25 cellular contexts compared by ENCODE assay signal in the genomic region with DNA sequence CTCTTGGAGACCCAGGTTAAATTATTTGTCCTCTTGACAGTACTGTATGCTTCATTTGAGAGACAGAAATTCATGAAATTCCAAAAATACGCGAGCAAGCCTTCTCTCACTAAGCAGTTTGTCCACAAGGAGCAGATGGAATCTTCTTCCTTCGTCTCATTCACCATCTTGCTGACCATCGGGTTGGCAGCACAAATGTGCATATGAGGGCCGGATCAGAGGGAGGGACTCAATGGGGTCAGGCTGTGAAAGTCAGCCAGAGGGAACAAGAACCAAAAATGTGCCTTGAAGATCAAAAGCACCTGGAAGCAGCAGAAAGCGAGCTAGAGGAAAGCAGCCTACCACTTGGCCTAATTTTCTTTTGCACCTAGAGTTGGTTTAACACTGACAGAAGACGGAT. TPM values are rescaled to one million over a fixed set of nuclear protein-coding genes. Genes with fewer than 3 reads are reported as not detected.
DNase-seq lines count a peak whose midpoint lies in the region; ATAC-seq, FAIRE-seq and TF ChIP-seq lines count a peak whose summit lies in the region.
"Had no signal": no experiment of that assay in that cellular context is flagged by ENCODE, and none has a peak within 500 bp of the region (broad histone marks: within the 10 kb centered on the region; RNA-seq: fewer than 3 reads in every experiment).

No MANE protein-coding gene starts in this region.

- no peak for ATAC-seq in A549

- H3K9me3 ChIP-seq in A549 (no peaks in the 10 kb centered on the region), astrocyte (ENCODE audit: insufficient read depth, low read depth, low read length) (no peaks in the 10 kb centered on the region), mesenchymal stem cell (ENCODE audit: control insufficient read depth, low read length) (no peaks in the 10 kb centered on the region), sigmoid colon (no peaks in the 10 kb centered on the region), PC-9 (ENCODE audit: insufficient read depth, low read depth) (no peaks in the 10 kb centered on the region)
- H3K9me3 ChIP-seq: BE2C, HAP-1 had no signal

- H2AK5ac ChIP-seq in mesenchymal stem cell (ENCODE audit: low read length, severe bottlenecking) = no peak overlapping the region

- H3K36me3 ChIP-seq in astrocyte (ENCODE audit: insufficient read depth, low read length) (no peaks in the 10 kb centered on the region), mesenchymal stem cell (ENCODE audit: control insufficient read depth in 1 of 2, insufficient read depth in 2 of 2, low read depth in 1 of 2, low read length in 2 of 2) (no peaks in the 10 kb centered on the region), sigmoid colon (no peaks in the 10 kb centered on the region), H7 (replicated peaks; ENCODE audit: control insufficient read depth, insufficient read depth, low read length) (no peaks in the 10 kb centered on the region), PC-9 (ENCODE audit: low read depth) (no peaks in the 10 kb centered on the region)
- H3K36me3 ChIP-seq: BE2C; BLaER1 treated with 17β-estradiol and CSF1 and Interleukin-3, amounts not matched to agents 10 nM and 100 nM; HAP-1 had no signal

- H3K27me3 Mint-ChIP-seq in astrocyte (ENCODE audit: low read depth, unreplicated experiment) = no peaks in the 10 kb centered on the region
- no peaks in the 10 kb centered on the region for H3K27me3 Mint-ChIP-seq in osteocyte (ENCODE audit: unreplicated experiment)
- H3K27me3 Mint-ChIP-seq: CD4-positive, alpha-beta T cell had no signal

- H3K14ac ChIP-seq in mesenchymal stem cell (ENCODE audit: low read length in 2 of 2) = no peak overlapping the region

- H3K79me1 ChIP-seq in mesenchymal stem cell (replicated peaks; ENCODE audit: low read length, poor library complexity, severe bottlenecking) = peaks cover 8% of the 10 kb centered on the region

- no peaks in the 10 kb centered on the region for H3K27me3 ChIP-seq in astrocyte (ENCODE audit: insufficient read depth, low read length)
- H3K27me3 ChIP-seq in mesenchymal stem cell (ENCODE audit: control insufficient read depth in 1 of 2, insufficient read depth in 1 of 2, low read length in 2 of 2) = peaks cover 0 to 49% of the 10 kb centered on the region in 2 experiments
- H3K27me3 ChIP-seq in sigmoid colon = no peaks in the 10 kb centered on the region
- no peaks in the 10 kb centered on the region for H3K27me3 ChIP-seq in H7 (ENCODE audit: control insufficient read depth, insufficient read depth, low read length)
- H3K27me3 ChIP-seq in PC-9 (ENCODE audit: insufficient read depth, low read depth) = peaks cover 58% of the 10 kb centered on the region
- H3K27me3 ChIP-seq: BE2C had no signal

- TF ChIP-seq RAD21 in A549 (conservative IDR thresholded peaks at IDR 0.05 in 1 of 2, IDR thresholded peaks at IDR 0.05 in 1 of 2) = no peak

- H3K4ac ChIP-seq in mesenchymal stem cell (ENCODE audit: low read depth in 1 of 2, low read length in 2 of 2) = no peak overlapping the region

- H2AFZ ChIP-seq in astrocyte (ENCODE audit: low read depth, low read length) (no peak overlapping the region), mesenchymal stem cell (ENCODE audit: low read depth, low read length) (no peak overlapping the region), PC-9 (no peak overlapping the region)
- H2AFZ ChIP-seq: GM23248 had no signal

- peaks cover 5% of the 10 kb centered on the region for H3K36me3 Mint-ChIP-seq in astrocyte (ENCODE audit: low read depth, unreplicated experiment)
- H3K36me3 Mint-ChIP-seq in osteocyte (ENCODE audit: unreplicated experiment) = no peaks in the 10 kb centered on the region
- H3K36me3 Mint-ChIP-seq: CD14-positive monocyte; CD8-positive, alpha-beta memory T cell had no signal

- no peak overlapping the region for H2BK5ac ChIP-seq in mesenchymal stem cell (ENCODE audit: low read depth, low read length, poor library complexity, severe bottlenecking)

- H3K4me3 Mint-ChIP-seq in astrocyte (ENCODE audit: unreplicated experiment) (no peak overlapping the region), osteocyte (ENCODE audit: unreplicated experiment) (no peak overlapping the region)
- H3K4me3 Mint-ChIP-seq: CD14-positive monocyte; CD4-positive, alpha-beta T cell; CD8-positive, alpha-beta memory T cell; HFFc6 had no signal

- no peaks in the 10 kb centered on the region for H4K20me1 ChIP-seq in astrocyte (ENCODE audit: insufficient read depth, low read length)
- no peaks in the 10 kb centered on the region for H4K20me1 ChIP-seq in PC-9 (ENCODE audit: insufficient read depth)

- H3K4me2 ChIP-seq in A549 = no peak overlapping the region
- H3K4me2 ChIP-seq in astrocyte (ENCODE audit: low read length) = no peak overlapping the region
- H3K4me2 ChIP-seq in mesenchymal stem cell (ENCODE audit: low read length, poor library complexity, severe bottlenecking) = no peak overlapping the region
- H3K4me2 ChIP-seq in PC-9 = no peak overlapping the region
- H3K4me2 ChIP-seq: BLaER1 treated with 17β-estradiol and CSF1 and Interleukin-3, amounts not matched to agents 10 nM and 100 nM had no signal

- no peak overlapping the region for H2BK12ac ChIP-seq in mesenchymal stem cell (ENCODE audit: low read length in 2 of 2)

- H3K27ac ChIP-seq in A549 (no peak overlapping the region), astrocyte (ENCODE audit: low read depth, low read length) (no peak overlapping the region), mesenchymal stem cell (ENCODE audit: low read length, poor library complexity, severe bottlenecking) (no peak overlapping the region), sigmoid colon (no peak overlapping the region), PC-9 (no peak overlapping the region)
- H3K27ac ChIP-seq: 22Rv1; BLaER1 treated with 17β-estradiol and CSF1 and Interleukin-3, amounts not matched to agents 10 nM and 100 nM; GM23248 had no signal

- no peak overlapping the region for H4K91ac ChIP-seq in mesenchymal stem cell (ENCODE audit: low read length)

- H3K9me3 Mint-ChIP-seq in astrocyte (ENCODE audit: unreplicated experiment) (no peaks in the 10 kb centered on the region), osteocyte (ENCODE audit: unreplicated experiment) (peaks cover 11% of the 10 kb centered on the region)
- H3K9me3 Mint-ChIP-seq: CD4-positive, alpha-beta T cell; CD8-positive, alpha-beta memory T cell; HFFc6 had no signal

- peak overlapping the region; percentile 30 for H3K27ac Mint-ChIP-seq in astrocyte (ENCODE audit: unreplicated experiment)
- H3K27ac Mint-ChIP-seq in osteocyte (ENCODE audit: unreplicated experiment) = no peak overlapping the region
- H3K27ac Mint-ChIP-seq: CD14-positive monocyte; CD4-positive, alpha-beta T cell; HFFc6 had no signal

- CTCF ChIA-PET in A549 (lab: Yijun Ruan, JAX) (interaction anchor here (0.9 kb wide), 1 partner anchor 72 kb away, joined by 3 read pairs; no protein-coding TSS in a partner anchor), PC-9 (lab: Charles Lee) (no interaction called here)

- peaks cover 42% of the 10 kb centered on the region for H3K4me1 Mint-ChIP-seq in astrocyte (ENCODE audit: low read depth, unreplicated experiment)
- H3K4me1 Mint-ChIP-seq in osteocyte (ENCODE audit: unreplicated experiment) = peaks cover 6% of the 10 kb centered on the region
- H3K4me1 Mint-ChIP-seq: CD8-positive, alpha-beta memory T cell had no signal

- H2BK15ac ChIP-seq in mesenchymal stem cell (ENCODE audit: low read depth, poor library complexity, severe bottlenecking) = no peak overlapping the region

- H3K18ac ChIP-seq in mesenchymal stem cell (ENCODE audit: low read depth in 1 of 2, low read length in 2 of 2) = peak overlapping the region in 1 of 2 experiments; percentile 18

- H3K4me3 ChIP-seq in A549 = no peak overlapping the region
- no peak overlapping the region for H3K4me3 ChIP-seq in astrocyte (ENCODE audit: insufficient read depth, low read depth, low read length)
- no peak overlapping the region for H3K4me3 ChIP-seq in mesenchymal stem cell (ENCODE audit: insufficient read depth in 1 of 2, low read depth in 1 of 2, low read length in 2 of 2)
- no peak overlapping the region for H3K4me3 ChIP-seq in sigmoid colon
- no peak overlapping the region for H3K4me3 ChIP-seq in H7 (ENCODE audit: insufficient read depth, low read depth, low read length)
- H3K4me3 ChIP-seq in PC-9 = no peak overlapping the region
- H3K4me3 ChIP-seq: BLaER1 treated with 17β-estradiol and CSF1 and Interleukin-3, amounts not matched to agents 10 nM and 100 nM; GM23248; HAP-1 had no signal

- TF ChIP-seq POLR2A in A549 (IDR thresholded peaks at IDR 0.05; ENCODE audit: low read length) (no peak), sigmoid colon (IDR thresholded peaks at IDR 0.05) (no peak)

- peak overlapping the region; percentile 37 for H4K8ac ChIP-seq in mesenchymal stem cell (ENCODE audit: low read length)

- no peak for TF ChIP-seq EP300 in A549 (IDR thresholded peaks at IDR 0.05)
- no peak for TF ChIP-seq EP300 in sigmoid colon (IDR thresholded peaks at IDR 0.05)

- no peak overlapping the region for H3K9ac ChIP-seq in astrocyte (ENCODE audit: low read length)
- no peak overlapping the region for H3K9ac ChIP-seq in mesenchymal stem cell (ENCODE audit: low read length)
- H3K9ac ChIP-seq: BLaER1 treated with 17β-estradiol and CSF1 and Interleukin-3, amounts not matched to agents 10 nM and 100 nM; GM23248 had no signal

- POLR2A ChIA-PET in A549 (lab: Yijun Ruan, JAX) = interaction anchor here (0.7 kb wide), 1 partner anchor 372 kb away, joined by 3 read pairs; no protein-coding TSS in a partner anchor
- POLR2A ChIA-PET in PC-9 (lab: Charles Lee; ENCODE audit: unreplicated experiment) = no interaction called here

- TF ChIP-seq CTCF in A549 (IDR thresholded peaks at IDR 0.05) (no peak), astrocyte (IDR thresholded peaks at IDR 0.05; ENCODE audit: insufficient read depth, low read depth, low read length) (no peak), osteocyte (IDR thresholded peaks at IDR 0.05) (no peak), sigmoid colon (IDR thresholded peaks at IDR 0.05) (no peak), PC-9 (conservative IDR thresholded peaks at IDR 0.05) (no peak)

- no peaks in the 10 kb centered on the region for H3F3A ChIP-seq in PC-9 (ENCODE audit: insufficient read depth, low read depth)

- H2BK120ac ChIP-seq in mesenchymal stem cell (ENCODE audit: low read depth, low read length) = no peak overlapping the region

- intact Hi-C loops in sigmoid colon (cut with DNase I) = no loop called here
- intact Hi-C loops in PC-9 (cut with micrococcal nuclease; ENCODE audit: unreplicated experiment) = no loop called here

- BruUV-seq in PC-9 (replicated peaks; lab: Mats Ljungman, UMichigan) = no TSS peak

- DNase-seq in A549 (ENCODE audit: low read depth in 1 of 2, low spot score in 1 of 2) = no peak
- DNase-seq in astrocyte (ENCODE audit: low read depth) = no peak
- DNase-seq in mesenchymal stem cell = no peak
- DNase-seq in osteocyte (ENCODE audit: extremely low spot score, unreplicated experiment) = peak; percentile 19
- no peak for DNase-seq in sigmoid colon
- DNase-seq in H7 = no peak
- no peak for DNase-seq in PC-9
- DNase-seq: ACHN; AML-193; BE2C; CD4-positive, alpha-beta T cell; CD8-positive, alpha-beta memory T cell; DMS 273 treated with DMSO at 0.1 percent for 48 hours; DMS79; EL; GM23248; HFFc6 had no signal

- 85% methylated on average over 7 of the region's 7 CpGs for WGBS in A549 (ENCODE audit: missing lambda C conversion rate)
- WGBS in mesenchymal stem cell = 86% methylated on average over 6 of the region's 7 CpGs
- 86 to 90% methylated on average over 7 of the region's 7 CpGs for WGBS in sigmoid colon, 2 donors

- no peaks in the 10 kb centered on the region for H3K9me2 ChIP-seq in PC-9 (ENCODE audit: insufficient read depth)

- no peak overlapping the region for H3K23ac ChIP-seq in mesenchymal stem cell (ENCODE audit: low read length in 2 of 2)

- FAIRE-seq in A549 (lab: Jason Lieb, UNC) = peak; percentile 46
- FAIRE-seq in astrocyte (lab: Jason Lieb, UNC) = peak; percentile 89
- FAIRE-seq: A204.1, D721Med, GM12892, GM19239 had no signal

- H3K4me1 ChIP-seq in A549 (peaks cover 16% of the 10 kb centered on the region; the same call in 2 of the 3 replicates), astrocyte (ENCODE audit: insufficient read depth, low read length) (peaks cover 9% of the 10 kb centered on the region), mesenchymal stem cell (ENCODE audit: control insufficient read depth, insufficient read depth, low read depth, low read length) (peaks cover 3% of the 10 kb centered on the region), sigmoid colon (peaks cover 0 to 21% (median 3%) of the 10 kb centered on the region in 4 donors), PC-9 (replicated peaks; ENCODE audit: insufficient read depth) (no peaks in the 10 kb centered on the region)
- H3K4me1 ChIP-seq: BE2C; BLaER1 treated with 17β-estradiol and CSF1 and Interleukin-3, amounts not matched to agents 10 nM and 100 nM; HAP-1 had no signal

- H3K79me2 ChIP-seq in astrocyte (ENCODE audit: insufficient read depth, low read length) = no peaks in the 10 kb centered on the region
- H3K79me2 ChIP-seq in PC-9 (ENCODE audit: low read depth) = no peaks in the 10 kb centered on the region

RNA-seq across cellular contexts. Expression of a gene that starts 16.4 kb away (rescaled TPM):
- polyA plus RNA-seq in A549 (2011; rRNA removed) (0.48 and 0.89 TPM in 2 replicates), A549 (2017; fragmentation: RNase III; extraction: RNeasy Plus Mini Kit Qiagen cat#74134 plus additional on column Dnase treatment) (0.26 to 0.31 TPM (median 0.29 TPM) in 3 replicates), sigmoid colon (1 to 10 TPM in 1 of 3 donors, under 1 TPM in 2; under 0.01 to 2.1 (median under 0.01) TPM)
- 0.25 and 0.31 TPM in 2 replicates for polyA plus RNA-seq in A549 (2012; cell fraction: cytosol; rRNA removed)
- polyA plus RNA-seq in A549 (2012; cell fraction: nucleus; rRNA removed) = 0.56 TPM in 2 replicates
- polyA minus RNA-seq in A549 (2011; rRNA and poly(A)+ RNA removed) = 1.3 and 1.7 TPM in 2 replicates
- total RNA-seq in astrocyte (13.0 and 14.8 TPM in 2 replicates), osteocyte (7.3 and 7.6 TPM in 2 replicates), sigmoid colon (10 to 100 TPM in 3 of 4 donors, 1 to 10 TPM in 1; 8.1 to 21.3 (median 10.7) TPM), PC-9 (2021) (not detected in 2 replicates)
- 1.1 TPM for polyA plus RNA-seq in mesenchymal stem cell (2013, experiment 1 of 2)
- polyA plus RNA-seq in mesenchymal stem cell (2013, experiment 2 of 2) = 1.1 TPM
- total RNA-seq in H7 (2014; rRNA removed; shearing (Covaris generic)) = 3.7 and 7.5 TPM in 2 replicates
